14 cellular contexts compared by ENCODE assay signal in genomic region chr1:248449821-248450465, GRCh38. TPM values are rescaled to one million over a fixed set of nuclear protein-coding genes. Genes with fewer than 3 reads are reported as not detected.
DNase-seq lines count a peak whose midpoint lies in the region; ATAC-seq and TF ChIP-seq lines count a peak whose summit lies in the region.
"Not testable (repeated sequence)": the region's sequence is repeated elsewhere in the genome, so short reads cannot be mapped to it uniquely, and the experiment has no call there.
"Had no signal": no experiment of that assay in that cellular context is flagged by ENCODE, and none has a peak within 500 bp of the region (broad histone marks: within the 10 kb centered on the region; RNA-seq: fewer than 3 reads in every experiment).

No MANE protein-coding gene starts in this region.

- TF ChIP-seq POLR2A in GM18505 (IDR thresholded peaks at IDR 0.05; ENCODE audit: borderline replicate concordance, extremely low read depth, insufficient read depth, insufficient read length), result not testable (repeated sequence)

- H3K4me3 Mint-ChIP-seq in activated B cell treated with CpG ODN at 0.5 μM for 24 hours, result peak overlapping the region; percentile 62
- H3K4me3 Mint-ChIP-seq in stimulated activated memory B cell treated with anti-CD40 and anti-IgM and Interleukin-4, amounts not matched to agents 10 μg/mL and 1 μg/mL and 100 μg/mL, for 72 hours, result peak overlapping the region; percentile 56

- TF ChIP-seq CTCF in activated B cell treated with CpG ODN at 0.5 μM for 24 hours (IDR thresholded peaks at IDR 0.05), result not testable (repeated sequence)

- not testable (repeated sequence) for H3K36me3 Mint-ChIP-seq in activated B cell treated with CpG ODN at 0.5 μM for 24 hours (ENCODE audit: low read depth); stimulated activated memory B cell treated with anti-CD40 and anti-IgM and Interleukin-4, amounts not matched to agents 10 μg/mL and 1 μg/mL and 100 μg/mL, for 72 hours

- CTCF ChIA-PET in activated B cell treated with CpG ODN at 0.5 μM for 24 hours (lab: Charles Lee), result not testable (repeated sequence)

- peak overlapping the region; percentile 86 for H3K27ac Mint-ChIP-seq in activated B cell treated with CpG ODN at 0.5 μM for 24 hours
- H3K27ac Mint-ChIP-seq in stimulated activated memory B cell treated with anti-CD40 and anti-IgM and Interleukin-4, amounts not matched to agents 10 μg/mL and 1 μg/mL and 100 μg/mL, for 72 hours, result peak overlapping the region; percentile 79

- H3K4me3 ChIP-seq in GM08714 (ENCODE audit: low read length), result peak overlapping the region; percentile 53; the same call in 1 of the 2 replicates

- intact Hi-C loops in activated B cell treated with CpG ODN at 0.5 μM for 24 hours (cut with micrococcal nuclease), result not testable (repeated sequence)

- ATAC-seq in GM18505 (IDR thresholded peaks at IDR 0.05; ENCODE audit: unreplicated experiment) (peak; percentile 9), GM19351 (IDR thresholded peaks at IDR 0.05; ENCODE audit: unreplicated experiment) (peak; percentile 4), GM21447 (IDR thresholded peaks at IDR 0.05; ENCODE audit: unreplicated experiment) (peak; percentile 0), HG02759 (IDR thresholded peaks at IDR 0.05; ENCODE audit: unreplicated experiment) (peak; percentile 5), HG03342 (IDR thresholded peaks at IDR 0.05; ENCODE audit: unreplicated experiment) (peak; percentile 1)
- not testable (repeated sequence) for ATAC-seq in activated B cell treated with CpG ODN at 0.5 μM for 24 hours (ENCODE audit: low read depth); stimulated activated memory B cell treated with anti-CD40 and anti-IgM and Interleukin-4, amounts not matched to agents 10 μg/mL and 1 μg/mL and 100 μg/mL, for 72 hours

- H3K9me3 Mint-ChIP-seq in activated B cell treated with CpG ODN at 0.5 μM for 24 hours; stimulated activated memory B cell treated with anti-CD40 and anti-IgM and Interleukin-4, amounts not matched to agents 10 μg/mL and 1 μg/mL and 100 μg/mL, for 72 hours: not testable (repeated sequence)

- H3K4me1 Mint-ChIP-seq in activated B cell treated with CpG ODN at 0.5 μM for 24 hours, result peaks cover 33% of the 10 kb centered on the region
- peaks cover 37% of the 10 kb centered on the region for H3K4me1 Mint-ChIP-seq in stimulated activated memory B cell treated with anti-CD40 and anti-IgM and Interleukin-4, amounts not matched to agents 10 μg/mL and 1 μg/mL and 100 μg/mL, for 72 hours

- POLR2A ChIA-PET in activated B cell treated with CpG ODN at 0.5 μM for 24 hours (lab: Charles Lee), result not testable (repeated sequence)

- H3K27me3 Mint-ChIP-seq in activated B cell treated with CpG ODN at 0.5 μM for 24 hours; stimulated activated memory B cell treated with anti-CD40 and anti-IgM and Interleukin-4, amounts not matched to agents 10 μg/mL and 1 μg/mL and 100 μg/mL, for 72 hours: not testable (repeated sequence)

- not testable (repeated sequence) for DNase-seq in activated B cell treated with CpG ODN at 0.5 μM for 24 hours

RNA-seq across cellular contexts. Expression of gene OR2T2, which starts 4.5 kb away (rescaled TPM):
- total RNA-seq in activated B cell treated with CpG ODN at 0.5 μM for 24 hours, result 3.2 and 4.1 TPM in 2 replicates
- total RNA-seq: CD4-positive, alpha-beta T cell; Daoy; G401; GM23248; H7; T-helper 1 cell treated with Interleukin-12 subunit alpha and Interleukin-12 subunit beta and Interleukin-4 antibody, amounts not matched to agents 30 ng/mL and 1 ng/mL, for 36 hours had no signal

RNA-seq across cellular contexts. Expression of gene OR2T3, which starts 23.2 kb away (rescaled TPM):
- total RNA-seq in activated B cell treated with CpG ODN at 0.5 μM for 24 hours, result 1.00 and 1.5 TPM in 2 replicates
- total RNA-seq: CD4-positive, alpha-beta T cell; Daoy; G401; GM23248; H7; T-helper 1 cell treated with Interleukin-12 subunit alpha and Interleukin-12 subunit beta and Interleukin-4 antibody, amounts not matched to agents 30 ng/mL and 1 ng/mL, for 36 hours had no signal

RNA-seq across cellular contexts. Expression of gene OR2T5, which starts 38.4 kb away (rescaled TPM):
- not detected in 2 replicates for total RNA-seq in activated B cell treated with CpG ODN at 0.5 μM for 24 hours
- total RNA-seq: CD4-positive, alpha-beta T cell; Daoy; G401; GM23248; H7; T-helper 1 cell treated with Interleukin-12 subunit alpha and Interleukin-12 subunit beta and Interleukin-4 antibody, amounts not matched to agents 30 ng/mL and 1 ng/mL, for 36 hours had no signal

RNA-seq across cellular contexts. Expression of gene OR2T1, which starts 47.1 kb away (rescaled TPM):
- not detected in 2 replicates for total RNA-seq in activated B cell treated with CpG ODN at 0.5 μM for 24 hours
- total RNA-seq: CD4-positive, alpha-beta T cell; Daoy; G401; GM23248; H7; T-helper 1 cell treated with Interleukin-12 subunit alpha and Interleukin-12 subunit beta and Interleukin-4 antibody, amounts not matched to agents 30 ng/mL and 1 ng/mL, for 36 hours had no signal

RNA-seq across cellular contexts. Expression of gene OR2G6, which starts 57.9 kb away (rescaled TPM):
- 0.59 and 1.00 TPM in 2 replicates for total RNA-seq in activated B cell treated with CpG ODN at 0.5 μM for 24 hours
- total RNA-seq: CD4-positive, alpha-beta T cell; Daoy; G401; GM23248; H7; T-helper 1 cell treated with Interleukin-12 subunit alpha and Interleukin-12 subunit beta and Interleukin-4 antibody, amounts not matched to agents 30 ng/mL and 1 ng/mL, for 36 hours had no signal
